33 cellular contexts compared by ENCODE assay signal in the genomic region with DNA sequence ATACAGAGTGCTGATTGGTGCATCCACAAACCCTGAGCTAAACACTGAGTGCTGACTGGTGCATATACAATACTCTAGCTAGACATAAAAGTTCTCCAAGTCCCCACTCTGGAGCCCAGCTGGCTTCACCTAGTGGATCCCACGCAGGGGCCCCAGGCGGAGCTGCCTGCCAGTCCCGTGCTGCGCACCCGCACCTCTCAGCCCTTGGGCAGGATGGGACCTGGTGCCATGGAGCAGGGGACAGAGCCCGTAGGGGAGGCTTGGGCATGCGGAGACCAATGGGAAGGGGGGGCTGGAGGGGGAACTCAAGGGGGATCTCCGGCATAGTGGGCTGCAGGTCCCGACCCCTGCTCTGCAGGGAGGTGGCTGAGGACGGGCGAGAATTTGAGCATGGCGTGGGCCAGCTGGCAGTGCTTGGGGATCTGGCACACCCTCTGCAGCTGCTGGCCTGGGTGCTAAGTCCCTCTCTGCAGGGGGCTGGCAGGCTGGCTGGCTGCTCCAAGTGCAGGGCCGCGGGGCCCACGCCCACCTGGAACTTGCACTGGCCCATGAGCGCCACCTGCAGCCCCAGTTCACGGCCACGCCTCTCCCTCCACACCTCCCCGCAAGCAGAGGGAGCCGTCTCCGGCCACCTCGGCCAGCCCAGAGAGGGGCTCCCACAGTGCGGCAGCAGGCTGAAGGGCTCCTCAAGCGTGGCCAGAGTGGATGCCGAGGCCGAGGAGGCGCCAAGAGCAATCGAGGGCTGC.
"Had no signal": no experiment of that assay in that cellular context is flagged by ENCODE, and none has a peak within 500 bp of the region (broad histone marks: within the 10 kb centered on the region; RNA-seq: fewer than 3 reads in every experiment).

No MANE protein-coding gene starts in this region.

- H3K4me1 ChIP-seq: ascending aorta, body of pancreas had no signal

- H3K27ac ChIP-seq: ascending aorta, body of pancreas, SK-N-MC had no signal

- ATAC-seq: activated naive CD4-positive, alpha-beta T cell treated with anti-CD3 and anti-CD28 coated beads, Interleukin-2, amount 50 U/mL, for 72 hours; activated naive CD8-positive, alpha-beta T cell treated with anti-CD3 and anti-CD28 coated beads, Interleukin-2, amount 50 U/mL, for 24 hours; activated T-cell treated with anti-CD3 and anti-CD28 coated beads, Interleukin-2, amount 50 U/mL, for 4 hours; body of pancreas; Panc1; Right ventricle myocardium inferior; T-cell had no signal

- H3K4me3 Mint-ChIP-seq: activated CD4-positive, alpha-beta memory T cell treated with anti-CD3 and anti-CD28 coated beads for 36 hours; activated CD4-positive, alpha-beta T cell treated with anti-CD3 and anti-CD28 coated beads, Interleukin-2, amount 10 ng/mL, durations not matched to agents 7 days and 5 days; activated naive CD8-positive, alpha-beta T cell treated with anti-CD3 and anti-CD28 coated beads, Interleukin-2, amount 50 U/mL, for 24 hours; activated T-cell treated with anti-CD3 and anti-CD28 coated beads, Interleukin-2, amount 50 U/mL, for 4 hours; T-cell had no signal

- H3K9me3 Mint-ChIP-seq: activated CD4-positive, alpha-beta memory T cell treated with anti-CD3 and anti-CD28 coated beads for 36 hours; activated naive CD4-positive, alpha-beta T cell treated with anti-CD3 and anti-CD28 coated beads, Interleukin-2, amount 50 U/mL, for 72 hours; activated T-cell treated with anti-CD3 and anti-CD28 coated beads, Interleukin-2, amount 50 U/mL, for 4 hours had no signal

- H3K36me3 ChIP-seq: ascending aorta, MG63 had no signal

- H3K36me3 Mint-ChIP-seq: activated CD4-positive, alpha-beta memory T cell treated with anti-CD3 and anti-CD28 coated beads for 36 hours; activated naive CD4-positive, alpha-beta T cell treated with anti-CD3 and anti-CD28 coated beads, Interleukin-2, amount 50 U/mL, for 72 hours; T-cell had no signal

- H3K27me3 Mint-ChIP-seq: activated CD4-positive, alpha-beta memory T cell treated with anti-CD3 and anti-CD28 coated beads for 36 hours; activated CD4-positive, alpha-beta T cell treated with anti-CD3 and anti-CD28 coated beads, Interleukin-2, amount 10 ng/mL, durations not matched to agents 7 days and 5 days; activated naive CD8-positive, alpha-beta T cell treated with anti-CD3 and anti-CD28 coated beads, Interleukin-2, amount 50 U/mL, for 24 hours; T-cell had no signal

- H3K27me3 ChIP-seq: ascending aorta, body of pancreas, MG63 had no signal

- FAIRE-seq: bronchial epithelial cell, TTC549 had no signal

- H3K27ac Mint-ChIP-seq: activated CD4-positive, alpha-beta memory T cell treated with anti-CD3 and anti-CD28 coated beads for 36 hours; activated CD4-positive, alpha-beta T cell treated with anti-CD3 and anti-CD28 coated beads, Interleukin-2, amount 10 ng/mL, durations not matched to agents 7 days and 5 days; activated naive CD4-positive, alpha-beta T cell treated with anti-CD3 and anti-CD28 coated beads, Interleukin-2, amount 50 U/mL, for 72 hours; activated naive CD8-positive, alpha-beta T cell treated with anti-CD3 and anti-CD28 coated beads, Interleukin-2, amount 50 U/mL, for 24 hours; T-cell had no signal

- H3K9me3 ChIP-seq: ascending aorta, body of pancreas, MG63 had no signal

- H3K4me3 ChIP-seq: ascending aorta, body of pancreas, MG63, SK-N-MC had no signal

- DNase-seq: activated CD4-positive, alpha-beta memory T cell treated with anti-CD3 and anti-CD28 coated beads for 36 hours; activated CD4-positive, alpha-beta T cell treated with anti-CD3 and anti-CD28 coated beads, Interleukin-2, amount 10 ng/mL, durations not matched to agents 7 days and 5 days; activated CD4-positive, CD25-positive, alpha-beta regulatory T cell; activated CD8-positive, alpha-beta memory T cell treated with anti-CD3 and anti-CD28 coated beads for 24 hours; activated effector memory CD4-positive, alpha-beta T cell treated with anti-CD3 and anti-CD28 coated beads, Interleukin-2, amount 50 U/mL, for 16 hours; activated naive CD4-positive, alpha-beta T cell treated with Interleukin-2 at 50 U/mL for 16 hours; activated naive CD8-positive, alpha-beta T cell treated with anti-CD3 and anti-CD28 coated beads, Interleukin-2, amount 50 U/mL, for 24 hours; activated T-cell treated with anti-CD3 and anti-CD28 coated beads, Interleukin-2, amount 50 U/mL, for 4 hours; amniotic stem cell; body of pancreas; central memory CD4-positive, alpha-beta T cell; MG63; MV-4-11; NCI-H1092 treated with DMSO at 0.1 percent for 48 hours; NCI-H1417 treated with DMSO at 0.1 percent for 48 hours; NCI-H1694 treated with DMSO at 0.1 percent for 48 hours; NCI-H2029 treated with DMSO at 0.1 percent for 48 hours; NCI-H345; NCI-H510A; NCI-H526 treated with DMSO at 0.1 percent for 48 hours; NK-92 treated with Interleukin-12 subunit alpha and Interleukin-12 subunit beta, amount 100 ng/mL, for 24 hours; OCI-M1; RPMI8226; T-cell; T-helper 2 cell; T1000 had no signal
